Comparison of ENCODE assay signal across 8 cellular contexts in the genomic region with DNA sequence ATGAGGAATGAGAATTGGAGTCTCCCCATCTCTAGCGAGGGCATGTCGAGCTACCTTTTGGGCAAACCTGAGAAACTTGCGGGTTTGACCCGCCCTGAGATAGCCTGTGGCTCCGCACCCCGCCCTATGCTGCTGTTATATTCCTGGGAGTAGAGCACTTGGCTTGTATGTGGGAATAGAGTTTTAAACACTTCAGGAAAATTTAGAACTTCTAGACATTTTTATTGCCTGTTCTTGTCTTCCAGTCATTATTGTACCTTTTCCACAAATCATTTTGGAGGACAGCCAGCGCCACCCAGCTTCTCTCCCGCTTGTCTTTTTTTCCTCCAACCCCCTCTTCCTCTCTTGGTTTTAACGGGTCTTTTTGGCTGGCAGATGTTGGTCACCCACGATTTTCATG. TPM values are rescaled to one million over a fixed set of nuclear protein-coding genes. Genes with fewer than 3 reads are reported as not detected.
A peak's percentile ranks its signal among the peaks of the same experiment; 100 is the strongest.
DNase-seq lines count a peak whose midpoint lies in the region; ATAC-seq, FAIRE-seq and TF ChIP-seq lines count a peak whose summit lies in the region.

No MANE protein-coding gene starts in this region.

- H2BK12ac ChIP-seq in neuronal stem cell (ENCODE audit: low read length) = no peak overlapping the region

- DNase-seq in CD4-positive, CD25-positive, alpha-beta regulatory T cell = peak in 1 of 3 donors; percentile 23
- DNase-seq in GM19239 (ENCODE audit: insufficient read length, low spot score) (no peak), Karpas-422 (peak; percentile 58), foreskin keratinocyte (no peak), neuronal stem cell (ENCODE audit: low spot score) (no peak), foreskin melanocyte (no peak), omental fat pad (ENCODE audit: low spot score) (no peak)
- peak; percentile 32 for DNase-seq in activated CD4-positive, alpha-beta memory T cell treated with anti-CD3 and anti-CD28 coated beads for 36 hours

- H3K27me3 Mint-ChIP-seq in CD4-positive, CD25-positive, alpha-beta regulatory T cell = no peaks in the 10 kb centered on the region
- no peaks in the 10 kb centered on the region for H3K27me3 Mint-ChIP-seq in activated CD4-positive, alpha-beta memory T cell treated with anti-CD3 and anti-CD28 coated beads for 36 hours

- H2AK5ac ChIP-seq in neuronal stem cell (ENCODE audit: low read depth, low read length) = no peak overlapping the region

- H3K9ac ChIP-seq in Karpas-422 (ENCODE audit: low read length) (peak overlapping the region; percentile 96), neuronal stem cell (ENCODE audit: low read depth, low read length, poor library complexity) (no peak overlapping the region)

- no peak overlapping the region for H3K14ac ChIP-seq in neuronal stem cell (ENCODE audit: low read length)

- H3K4ac ChIP-seq in neuronal stem cell (ENCODE audit: low read length) = no peak overlapping the region

- peak overlapping the region; percentile 96 to 100 (median 98) for H3K4me3 Mint-ChIP-seq in CD4-positive, CD25-positive, alpha-beta regulatory T cell
- peak overlapping the region; percentile 97 for H3K4me3 Mint-ChIP-seq in activated CD4-positive, alpha-beta memory T cell treated with anti-CD3 and anti-CD28 coated beads for 36 hours

- no peak overlapping the region for H2BK120ac ChIP-seq in neuronal stem cell (ENCODE audit: low read depth, low read length)

- H2BK15ac ChIP-seq in neuronal stem cell (ENCODE audit: low read length) = no peak overlapping the region

- H4K20me1 ChIP-seq in Karpas-422 (ENCODE audit: insufficient read depth, low read depth, low read length) = no peaks in the 10 kb centered on the region

- peak overlapping the region; percentile 18; the same call in 1 of the 2 replicates for H2AFZ ChIP-seq in Karpas-422 (ENCODE audit: low read length)
- peak overlapping the region; percentile 94 for H2AFZ ChIP-seq in neuronal stem cell (ENCODE audit: low read length)

- H3K18ac ChIP-seq in neuronal stem cell (ENCODE audit: low read length) = no peak overlapping the region

- no peak overlapping the region for H4K8ac ChIP-seq in neuronal stem cell (ENCODE audit: low read depth, low read length)

- H3K27ac Mint-ChIP-seq in CD4-positive, CD25-positive, alpha-beta regulatory T cell = peak overlapping the region; percentile 54 to 97 (median 97)
- peak overlapping the region; percentile 92 for H3K27ac Mint-ChIP-seq in activated CD4-positive, alpha-beta memory T cell treated with anti-CD3 and anti-CD28 coated beads for 36 hours

- intact Hi-C loops in activated CD4-positive, alpha-beta memory T cell treated with anti-CD3 and anti-CD28 coated beads for 36 hours (cut with micrococcal nuclease) = loop anchor here (1.0 to 5.0 kb wide), 3 partner anchors 96 to 263 kb away; a partner anchor contains a TSS

- FAIRE-seq in GM19239 (lab: Jason Lieb, UNC) = peak; percentile 81

- no CpG with 5 or more reads among the region's 10 CpGs for WGBS in neuronal stem cell (ENCODE audit: extremely low coverage in 2 of 2, insufficient read length in 2 of 2, insufficient replicate concordance in 1 of 2), 2 donors

- peaks cover 93% of the 10 kb centered on the region for H3K79me2 ChIP-seq in Karpas-422 (ENCODE audit: low read length)

- no peaks in the 10 kb centered on the region for H3K9me3 Mint-ChIP-seq in CD4-positive, CD25-positive, alpha-beta regulatory T cell
- H3K9me3 Mint-ChIP-seq in activated CD4-positive, alpha-beta memory T cell treated with anti-CD3 and anti-CD28 coated beads for 36 hours = no peaks in the 10 kb centered on the region

- no peaks in the 10 kb centered on the region for H3K27me3 ChIP-seq in CD4-positive, CD25-positive, alpha-beta regulatory T cell (ENCODE audit: control insufficient read depth, insufficient read depth, low read length)
- H3K27me3 ChIP-seq in Karpas-422 (ENCODE audit: low read length) (no peaks in the 10 kb centered on the region), foreskin keratinocyte (no peaks in the 10 kb centered on the region), neuronal stem cell (ENCODE audit: control insufficient read depth in 3 of 3, insufficient read depth in 3 of 3, low read depth in 1 of 3, low read length in 3 of 3) (no peaks in the 10 kb centered on the region)

- no peaks in the 10 kb centered on the region for H3K9me2 ChIP-seq in Karpas-422 (replicated peaks; ENCODE audit: insufficient read depth, low read length)

- H3K4me3 ChIP-seq in CD4-positive, CD25-positive, alpha-beta regulatory T cell (ENCODE audit: low read depth, low read length) = peak overlapping the region; percentile 95
- H3K4me3 ChIP-seq in Karpas-422 (ENCODE audit: low read length) (peak overlapping the region; percentile 96), neuronal stem cell (ENCODE audit: low read length in 2 of 2) (peak overlapping the region; percentile 75 to 94)

- no peak overlapping the region for H3K23ac ChIP-seq in neuronal stem cell (ENCODE audit: low read depth, low read length, poor library complexity)

- peaks cover 3% of the 10 kb centered on the region for H3K79me1 ChIP-seq in neuronal stem cell (ENCODE audit: low read depth, low read length)

- H4K91ac ChIP-seq in neuronal stem cell (ENCODE audit: low read depth, low read length, poor library complexity) = no peak overlapping the region

- H2BK5ac ChIP-seq in neuronal stem cell (ENCODE audit: low read length) = no peak overlapping the region

- no peak for ATAC-seq in CD4-positive, CD25-positive, alpha-beta regulatory T cell (ENCODE audit: low read depth in 2 of 2)
- ATAC-seq in foreskin keratinocyte (peak; percentile 33), omental fat pad (ENCODE audit: low FRiP score) (no peak)

- H3K9me3 ChIP-seq in CD4-positive, CD25-positive, alpha-beta regulatory T cell (ENCODE audit: control insufficient read depth in 2 of 2, low read length in 2 of 2) = no peaks in the 10 kb centered on the region
- no peaks in the 10 kb centered on the region for H3K9me3 ChIP-seq in Karpas-422 (ENCODE audit: low read length)
- peaks cover 0 to 3% of the 10 kb centered on the region in 2 donors for H3K9me3 ChIP-seq in neuronal stem cell (replicated peaks in 1 of 2; ENCODE audit: control insufficient read depth in 2 of 2, insufficient read depth in 1 of 2, low read depth in 1 of 2, low read length in 2 of 2)

- H3K4me1 ChIP-seq in CD4-positive, CD25-positive, alpha-beta regulatory T cell (ENCODE audit: control insufficient read depth, insufficient read depth, low read length, poor library complexity, severe bottlenecking) = peaks cover 58% of the 10 kb centered on the region
- H3K4me1 ChIP-seq in Karpas-422 (ENCODE audit: low read length) (peaks cover 31% of the 10 kb centered on the region), foreskin keratinocyte (peaks cover 14% of the 10 kb centered on the region), neuronal stem cell (ENCODE audit: control insufficient read depth in 2 of 2, insufficient read depth in 1 of 2, low read depth in 1 of 2, low read length in 2 of 2) (peaks cover 3 to 7% of the 10 kb centered on the region in 2 donors)

- H3K36me3 ChIP-seq in CD4-positive, CD25-positive, alpha-beta regulatory T cell (ENCODE audit: control insufficient read depth, insufficient read depth, low read length) = peaks cover 26% of the 10 kb centered on the region
- peaks cover 20% of the 10 kb centered on the region for H3K36me3 ChIP-seq in Karpas-422 (ENCODE audit: insufficient read depth, low read length)
- H3K36me3 ChIP-seq in neuronal stem cell (replicated peaks in 1 of 2; ENCODE audit: control insufficient read depth in 2 of 2, insufficient read depth in 2 of 2, low read length in 2 of 2) = peaks cover 10 to 34% of the 10 kb centered on the region in 2 donors

- H3K4me1 Mint-ChIP-seq in CD4-positive, CD25-positive, alpha-beta regulatory T cell = peaks cover 37 to 77% (median 61%) of the 10 kb centered on the region in 4 donors
- peaks cover 51% of the 10 kb centered on the region for H3K4me1 Mint-ChIP-seq in activated CD4-positive, alpha-beta memory T cell treated with anti-CD3 and anti-CD28 coated beads for 36 hours (ENCODE audit: low read depth)

- CTCF ChIA-PET in activated CD4-positive, alpha-beta memory T cell treated with anti-CD3 and anti-CD28 coated beads for 36 hours (lab: Charles Lee) = interaction anchor here (1.0 to 1.9 kb wide), 4 partner anchors 31 to 362 kb away, joined by 3 to 9 read pairs (median 4); a partner anchor contains a TSS

- H3K27ac ChIP-seq in CD4-positive, CD25-positive, alpha-beta regulatory T cell (ENCODE audit: insufficient read depth, low read length, poor library complexity, severe bottlenecking) = peak overlapping the region; percentile 78
- peak overlapping the region; percentile 39 for H3K27ac ChIP-seq in Karpas-422 (ENCODE audit: low read length)
- H3K27ac ChIP-seq in foreskin keratinocyte = peak overlapping the region; percentile 71
- H3K27ac ChIP-seq in neuronal stem cell (replicated peaks; ENCODE audit: low read length) = peak overlapping the region; percentile 9

- POLR2A ChIA-PET in activated CD4-positive, alpha-beta memory T cell treated with anti-CD3 and anti-CD28 coated beads for 36 hours (lab: Charles Lee) = interaction anchor here (1.2 to 1.5 kb wide), 2 partner anchors 9 to 96 kb away, joined by 4 to 5 read pairs; a partner anchor contains a TSS

- H3K4me2 ChIP-seq in Karpas-422 (ENCODE audit: low read depth, low read length, poor library complexity, severe bottlenecking) = peak overlapping the region; percentile 100
- H3K4me2 ChIP-seq in neuronal stem cell (ENCODE audit: insufficient read depth, low read length, poor library complexity, severe bottlenecking) = peak overlapping the region; percentile 69

- peaks cover 21% of the 10 kb centered on the region for H3K36me3 Mint-ChIP-seq in CD4-positive, CD25-positive, alpha-beta regulatory T cell
- H3K36me3 Mint-ChIP-seq in activated CD4-positive, alpha-beta memory T cell treated with anti-CD3 and anti-CD28 coated beads for 36 hours = peaks cover 37% of the 10 kb centered on the region

- TF ChIP-seq CTCF in foreskin keratinocyte (conservative IDR thresholded peaks at IDR 0.05) (peak; percentile 13), omental fat pad (IDR thresholded peaks at IDR 0.05) (no peak)

RNA-seq across cellular contexts. Expression of a gene that starts 0.7 kb away (rescaled TPM):
- 23.1 TPM for total RNA-seq in CD4-positive, CD25-positive, alpha-beta regulatory T cell
- 10 to 100 TPM; 36.4 to 46.8 (median 41.7) TPM for polyA plus RNA-seq in CD4-positive, CD25-positive, alpha-beta regulatory T cell
- total RNA-seq in Karpas-422 (2014; rRNA removed; shearing (Covaris generic); ENCODE audit: low replicate concordance) = 32.6 and 36.0 TPM in 2 replicates
- 10 to 100 TPM; 56.2 to 60.3 TPM for total RNA-seq in activated CD4-positive, alpha-beta memory T cell treated with anti-CD3 and anti-CD28 coated beads for 36 hours
- total RNA-seq in foreskin keratinocyte = 38.9 and 41.3 TPM in 2 replicates
- 23.7 and 26.6 TPM in 2 replicates for polyA plus RNA-seq in foreskin keratinocyte
- polyA plus RNA-seq in neuronal stem cell (2013, experiment 1 of 2) = 68.5 TPM
- polyA plus RNA-seq in neuronal stem cell (2013, experiment 2 of 2) = 70.8 TPM
- total RNA-seq in omental fat pad = 10 to 100 TPM; 25.9 to 40.8 (median 34.2) TPM

Comparison
In these comparisons a context has a peak if more than half of its experiments do, and no peak if none do; other contexts are left out.
1. DNase-seq: peak in Karpas-422 (single experiment) and activated CD4-positive, alpha-beta memory T cell treated with anti-CD3 and anti-CD28 coated beads for 36 hours (single experiment); none in GM19239 (single experiment), foreskin keratinocyte (0 of 2), neuronal stem cell (single experiment), foreskin melanocyte (single experiment) and omental fat pad (single experiment).
2. H3K27ac ChIP-seq: peak in every context shown above with its lines; median percentile 78 in CD4-positive, CD25-positive, alpha-beta regulatory T cell; 71 in foreskin keratinocyte; 39 in Karpas-422; 9 in neuronal stem cell.
3. Peak in every context shown above with its lines, with median percentiles within 50 percentile points of each other: H3K4me3 ChIP-seq.